In genomic region chr6:35468980-35469710, GRCh38 we compare ENCODE assay signal across 6 cellular contexts. TPM values are rescaled to one million over a fixed set of nuclear protein-coding genes. Genes with fewer than 3 reads are reported as not detected.
DNase-seq lines count a peak whose midpoint lies in the region; ATAC-seq and TF ChIP-seq lines count a peak whose summit lies in the region.

No MANE protein-coding gene starts in this region.

- no peak overlapping the region for H2AFZ ChIP-seq in osteoblast (ENCODE audit: low read length)

- peak overlapping the region; percentile 99 for H3K27ac Mint-ChIP-seq in T-helper 2 cell treated with Interferon-gamma antibody and Interleukin-4, amounts not matched to agents 5 μg/mL and 100 μg/mL, for 36 hours
- H3K27ac Mint-ChIP-seq in chondrocyte (ENCODE audit: unreplicated experiment), result peak overlapping the region; percentile 99

- peaks cover 30% of the 10 kb centered on the region for H3K79me2 ChIP-seq in osteoblast (ENCODE audit: insufficient read depth, low read length)

- H3K27ac ChIP-seq in osteoblast (ENCODE audit: low read depth, low read length), result peak overlapping the region; percentile 93

- no peaks in the 10 kb centered on the region for H3K9me3 ChIP-seq in osteoblast (ENCODE audit: low read depth, low read length)

- H3K4me3 Mint-ChIP-seq in T-helper 2 cell treated with Interferon-gamma antibody and Interleukin-4, amounts not matched to agents 5 μg/mL and 100 μg/mL, for 36 hours, result peak overlapping the region; percentile 99
- peak overlapping the region; percentile 97 for H3K4me3 Mint-ChIP-seq in chondrocyte (ENCODE audit: unreplicated experiment)

- no peaks in the 10 kb centered on the region for H3K27me3 Mint-ChIP-seq in T-helper 2 cell treated with Interferon-gamma antibody and Interleukin-4, amounts not matched to agents 5 μg/mL and 100 μg/mL, for 36 hours (ENCODE audit: low read depth)
- no peaks in the 10 kb centered on the region for H3K27me3 Mint-ChIP-seq in chondrocyte (ENCODE audit: low read depth)

- peaks cover 24% of the 10 kb centered on the region for H3K4me1 ChIP-seq in osteoblast (ENCODE audit: insufficient read depth, low read length)

- peak overlapping the region; percentile 95 for H3K4me2 ChIP-seq in osteoblast (ENCODE audit: insufficient read depth, low read length)

- peak overlapping the region; percentile 99 for H3K4me3 ChIP-seq in osteoblast (ENCODE audit: insufficient read depth, low read length)

- TF ChIP-seq CTCF in chondrocyte (IDR thresholded peaks at IDR 0.05) (no peak), osteoblast (IDR thresholded peaks at IDR 0.05; ENCODE audit: extremely low read depth, low read depth, low read length) (no peak)

- H3K36me3 Mint-ChIP-seq in T-helper 2 cell treated with Interferon-gamma antibody and Interleukin-4, amounts not matched to agents 5 μg/mL and 100 μg/mL, for 36 hours (ENCODE audit: low read depth), result peaks cover 72% of the 10 kb centered on the region
- H3K36me3 Mint-ChIP-seq in chondrocyte (ENCODE audit: low read depth), result peaks cover 19% of the 10 kb centered on the region

- H3K9me3 Mint-ChIP-seq in T-helper 2 cell treated with Interferon-gamma antibody and Interleukin-4, amounts not matched to agents 5 μg/mL and 100 μg/mL, for 36 hours, result no peaks in the 10 kb centered on the region
- H3K9me3 Mint-ChIP-seq in chondrocyte (ENCODE audit: low read depth), result no peaks in the 10 kb centered on the region

- H3K36me3 ChIP-seq in osteoblast (ENCODE audit: insufficient read depth, low read length), result peaks cover 49% of the 10 kb centered on the region

- peaks cover 26% of the 10 kb centered on the region for H3K4me1 Mint-ChIP-seq in T-helper 2 cell treated with Interferon-gamma antibody and Interleukin-4, amounts not matched to agents 5 μg/mL and 100 μg/mL, for 36 hours (ENCODE audit: low read depth)
- peaks cover 41% of the 10 kb centered on the region for H3K4me1 Mint-ChIP-seq in chondrocyte (ENCODE audit: low read depth)

- no peak for DNase-seq in T-helper 2 cell treated with Interferon-gamma antibody and Interleukin-4, amounts not matched to agents 5 μg/mL and 100 μg/mL, for 36 hours (ENCODE audit: low spot score)
- DNase-seq in T-helper 2 cell (no peak), chondrocyte (ENCODE audit: low spot score) (no peak), osteoblast (ENCODE audit: insufficient read length, low spot score, missing footprints) (peak; percentile 73), germinal center (ENCODE audit: low spot score) (no peak)

- ATAC-seq in HG03095 (IDR thresholded peaks at IDR 0.05; ENCODE audit: unreplicated experiment), result no peak

- H4K20me1 ChIP-seq in osteoblast (ENCODE audit: insufficient read depth, low read length), result peaks cover 47% of the 10 kb centered on the region

- no peaks in the 10 kb centered on the region for H3K27me3 ChIP-seq in osteoblast (ENCODE audit: insufficient read depth, low read length)

RNA-seq across cellular contexts. Expression of gene RPL10A, which starts 0.9 kb away (rescaled TPM):
- total RNA-seq in chondrocyte, result 844 to 899 TPM (median 848 TPM) in 3 replicates
- total RNA-seq in osteoblast, result 1,373 and 1,488 TPM in 2 replicates

RNA-seq across cellular contexts. Expression of gene FANCE, which starts 17.0 kb away (rescaled TPM):
- total RNA-seq in chondrocyte (5.6 to 7.4 TPM (median 6.8 TPM) in 3 replicates), osteoblast (13.8 and 16.6 TPM in 2 replicates)

RNA-seq across cellular contexts. Expression of gene TEAD3, which starts 27.7 kb away (rescaled TPM):
- total RNA-seq in chondrocyte (35.1 to 57.1 TPM (median 56.8 TPM) in 3 replicates), osteoblast (10.9 and 11.2 TPM in 2 replicates)

RNA-seq across cellular contexts. Expression of gene TULP1, which starts 43.6 kb away (rescaled TPM):
- total RNA-seq in chondrocyte (not detected in 3 replicates), osteoblast (not detected in 2 replicates)
